ENCODE assay signal across 1 cellular context in genomic region chr4:180541678-180542077, GRCh38.
TF ChIP-seq lines count a peak whose summit lies in the region.

No MANE protein-coding gene starts in this region.

TF ChIP-seq in GM23338, 12 proteins besides CTCF, POLR2A, EP300 and RAD21:
- TF ChIP-seq ZNF462 (CRISPR knock-in tag; IDR thresholded peaks at IDR 0.05) (0 out of 2 replicates have a peak, but pooled peaks have one; percentile 19), EZH2 (IDR thresholded peaks at IDR 0.05; ENCODE audit: low read depth, unreplicated experiment) (no peak), NANOG (IDR thresholded peaks at IDR 0.05; ENCODE audit: borderline replicate concordance) (peak; percentile 58), ZNF114 (CRISPR knock-in tag; IDR thresholded peaks at IDR 0.05) (no peak), JUNB (IDR thresholded peaks at IDR 0.05; ENCODE audit: unreplicated experiment) (no peak)
